Comparison of ENCODE assay signal across 1 cellular context in the genomic region with DNA sequence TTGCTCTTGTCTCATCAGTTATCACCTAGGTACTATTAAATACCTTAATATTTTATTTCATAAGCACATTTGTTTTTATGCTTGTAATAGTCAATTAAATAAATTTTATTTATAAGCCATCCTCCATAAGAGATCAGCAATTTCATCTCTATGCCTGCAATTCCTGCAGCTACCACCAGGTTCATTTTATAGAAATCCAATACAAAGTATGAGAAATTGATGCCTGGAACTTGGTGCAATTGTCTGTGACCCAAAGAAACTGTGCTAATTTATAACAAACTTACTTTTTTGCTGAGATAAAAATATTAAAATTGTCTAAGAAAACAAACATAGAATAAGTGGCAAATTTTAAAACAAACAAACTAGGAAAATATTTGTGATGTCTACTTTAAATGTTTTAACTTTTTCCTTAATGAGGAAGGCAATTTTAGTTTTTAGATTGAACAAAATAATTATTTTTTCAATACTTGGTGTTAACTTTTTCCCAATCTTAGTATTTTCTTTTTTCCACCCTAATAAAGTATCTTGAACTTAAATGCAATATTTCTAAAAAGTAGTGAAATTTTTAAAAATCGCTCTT.
TF ChIP-seq lines count a peak whose summit lies in the region.

No MANE protein-coding gene starts in this region.

TF ChIP-seq in IMR-90, 13 proteins besides CTCF, POLR2A, EP300 and RAD21:
- TF ChIP-seq MXI1 (IDR thresholded peaks at IDR 0.05; ENCODE audit: borderline replicate concordance, low read depth, low read length) = no peak
- no peak for TF ChIP-seq SMC3 (IDR thresholded peaks at IDR 0.05; ENCODE audit: low read depth, low read length)
- no peak for TF ChIP-seq MAFK (IDR thresholded peaks at IDR 0.05; ENCODE audit: low read depth, low read length)
- no peak for TF ChIP-seq NFE2L2 (IDR thresholded peaks at IDR 0.05; ENCODE audit: low read depth, low read length)
- TF ChIP-seq USF2 (IDR thresholded peaks at IDR 0.05; ENCODE audit: low read depth, low read length) = no peak
- no peak for TF ChIP-seq BHLHE40 (IDR thresholded peaks at IDR 0.05; ENCODE audit: low read depth, low read length)
- no peak for TF ChIP-seq RFX5 (IDR thresholded peaks at IDR 0.05; ENCODE audit: low read depth, low read length)
- TF ChIP-seq RCOR1 (IDR thresholded peaks at IDR 0.05; ENCODE audit: insufficient replicate concordance, low read length) = no peak
- TF ChIP-seq FOS (IDR thresholded peaks at IDR 0.05; ENCODE audit: low read depth, low read length) = no peak
- no peak for TF ChIP-seq CEBPB (IDR thresholded peaks at IDR 0.05; ENCODE audit: low read depth, low read length)
- TF ChIP-seq, protein P1, sequence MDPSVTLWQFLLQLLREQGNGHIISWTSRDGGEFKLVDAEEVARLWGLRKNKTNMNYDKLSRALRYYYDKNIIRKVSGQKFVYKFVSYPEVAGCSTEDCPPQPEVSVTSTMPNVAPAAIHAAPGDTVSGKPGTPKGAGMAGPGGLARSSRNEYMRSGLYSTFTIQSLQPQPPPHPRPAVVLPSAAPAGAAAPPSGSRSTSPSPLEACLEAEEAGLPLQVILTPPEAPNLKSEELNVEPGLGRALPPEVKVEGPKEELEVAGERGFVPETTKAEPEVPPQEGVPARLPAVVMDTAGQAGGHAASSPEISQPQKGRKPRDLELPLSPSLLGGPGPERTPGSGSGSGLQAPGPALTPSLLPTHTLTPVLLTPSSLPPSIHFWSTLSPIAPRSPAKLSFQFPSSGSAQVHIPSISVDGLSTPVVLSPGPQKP (IDR thresholded peaks at IDR 0.05; ENCODE audit: borderline replicate concordance, low read depth, low read length) = no peak
- TF ChIP-seq MAZ (IDR thresholded peaks at IDR 0.05; ENCODE audit: borderline replicate concordance, low read depth, low read length) = no peak
- no peak for TF ChIP-seq CHD1 (IDR thresholded peaks at IDR 0.05; ENCODE audit: low read depth, low read length)
